ENCODE assay signal across 16 cellular contexts in genomic region chr13:95248953-95249352, GRCh38. TPM values are rescaled to one million over a fixed set of nuclear protein-coding genes. Genes with fewer than 3 reads are reported as not detected.
A peak's percentile ranks its signal among the peaks of the same experiment; 100 is the strongest.
DNase-seq lines count a peak whose midpoint lies in the region; ATAC-seq, FAIRE-seq and TF ChIP-seq lines count a peak whose summit lies in the region.
"Had no signal": no experiment of that assay in that cellular context is flagged by ENCODE, and none has a peak within 500 bp of the region (broad histone marks: within the 10 kb centered on the region; RNA-seq: fewer than 3 reads in every experiment).

No MANE protein-coding gene starts in this region.

- H3K9ac ChIP-seq in K562 (ENCODE audit: insufficient read depth in 1 of 2, low read depth in 2 of 2, low read length in 2 of 2) = no peak overlapping the region

- BruUV-seq in Panc1 (replicated peaks; lab: Mats Ljungman, UMichigan) = no TSS peak
- no TSS peak for BruUV-seq in K562 (replicated peaks; lab: Mats Ljungman, UMichigan)

- no peak overlapping the region for H2AFZ ChIP-seq in K562 (ENCODE audit: low read depth, low read length)
- H2AFZ ChIP-seq: GM23338 had no signal

- H3K79me2 ChIP-seq in K562 (ENCODE audit: control insufficient read depth, insufficient read depth, low read length) = peaks cover 49% of the 10 kb centered on the region

- intact Hi-C loops in Panc1 (cut with micrococcal nuclease; ENCODE audit: unreplicated experiment) (no loop called here), K562 (cut with micrococcal nuclease) (no loop called here)

- H3K36me3 ChIP-seq in Panc1 (ENCODE audit: control insufficient read depth, insufficient read depth, low read length) = peaks cover 3% of the 10 kb centered on the region
- peaks cover 29% of the 10 kb centered on the region; the same call in 2 of the 3 replicates for H3K36me3 ChIP-seq in K562 (ENCODE audit: control insufficient read depth, insufficient read depth, low read length)
- H3K36me3 ChIP-seq in tibial nerve = no peaks in the 10 kb centered on the region

- H3K27ac ChIP-seq in Panc1 (ENCODE audit: low read length) (peak overlapping the region; percentile 54), K562 (ENCODE audit: extremely low read depth, low read depth, low read length) (no peak overlapping the region), tibial nerve (no peak overlapping the region)

- H4K20me1 ChIP-seq in K562 (replicated peaks; ENCODE audit: control insufficient read depth, insufficient read depth, low read length) = no peaks in the 10 kb centered on the region

- H3K9me1 ChIP-seq in K562 (ENCODE audit: control insufficient read depth, insufficient read depth, low read length) = no peaks in the 10 kb centered on the region

- FAIRE-seq in GM19239 (lab: Jason Lieb, UNC) (peak; percentile 49), K562 (lab: Jason Lieb, UNC) (no peak)
- FAIRE-seq: G401.6 had no signal

- POLR2A ChIA-PET in Panc1 (lab: Charles Lee) = no interaction called here
- POLR2A ChIA-PET in K562 (lab: Yijun Ruan, JAX) = interaction anchor here (0.7 kb wide), 1 partner anchor 9 kb away, joined by 5 read pairs; no protein-coding TSS in a partner anchor

- ATAC-seq in Panc1 = no peak
- ATAC-seq in K562 = peak; percentile 36; the same call in 2 of the 3 replicates
- no peak for ATAC-seq in HG02981 (IDR thresholded peaks at IDR 0.05; ENCODE audit: unreplicated experiment)
- ATAC-seq: GM23338 had no signal

- DNase-seq in GM19239 (ENCODE audit: insufficient read length, low spot score) (no peak), Panc1 (ENCODE audit: low read depth, low spot score) (no peak), K562 (ENCODE audit: extremely low read depth in 1 of 4, low spot score in 3 of 4) (no peak), tibial nerve (ENCODE audit: low spot score in 2 of 2) (no peak), GM13976 (ENCODE audit: low spot score) (no peak)
- DNase-seq: C1 segment of cervical spinal cord; Calu3; CD4-positive, alpha-beta memory T cell; COR-L47; DMS153; DND-41; H9; HFFc6 had no signal

- in situ Hi-C loops in Panc1 (cut with HindIII; ENCODE audit: low pct_unique_long_range_greater_than_20kb, low sequenced_read_pairs) (no loop called here), K562 (cut with MboI) (no loop called here), GM13976 (cut with MboI; ENCODE audit: low sequenced_read_pairs, unreplicated experiment) (no loop called here)

- H3K27me3 ChIP-seq in Panc1 (ENCODE audit: control insufficient read depth, insufficient read depth, low read length) (no peaks in the 10 kb centered on the region), K562 (ENCODE audit: control insufficient read depth in 2 of 2, insufficient read depth in 2 of 2, low read length in 2 of 2) (no peaks in the 10 kb centered on the region), tibial nerve (no peaks in the 10 kb centered on the region)

- no peaks in the 10 kb centered on the region for H3K9me3 ChIP-seq in Panc1 (ENCODE audit: control insufficient read depth, insufficient read depth, low read depth, low read length)
- no peaks in the 10 kb centered on the region for H3K9me3 ChIP-seq in K562 (replicated peaks; ENCODE audit: control insufficient read depth, insufficient read depth, low read depth, low read length)
- H3K9me3 ChIP-seq in tibial nerve = no peaks in the 10 kb centered on the region

- no peak overlapping the region for H3K4me3 ChIP-seq in Panc1 (ENCODE audit: low read depth in 2 of 2, low read length in 2 of 2)
- H3K4me3 ChIP-seq in K562 = no peak overlapping the region
- no peak overlapping the region for H3K4me3 ChIP-seq in tibial nerve
- H3K4me3 ChIP-seq: GM23338 had no signal

- TF ChIP-seq RAD21 in K562 (CRISPR knock-in tag; conservative IDR thresholded peaks at IDR 0.05 in 1 of 2, IDR thresholded peaks at IDR 0.05 in 1 of 2) = no peak

- TF ChIP-seq CTCF in Panc1 (IDR thresholded peaks at IDR 0.05) (no peak), K562 (IDR thresholded peaks at IDR 0.05 in 2 of 3, conservative IDR thresholded peaks at IDR 0.05 in 1 of 3; ENCODE audit: insufficient read depth in 2 of 3, low read depth in 1 of 3, low read length in 3 of 3) (no peak), tibial nerve (IDR thresholded peaks at IDR 0.05) (no peak), GM13976 (IDR thresholded peaks at IDR 0.05; ENCODE audit: borderline replicate concordance, control extremely low read depth, extremely low read depth, insufficient read depth, missing control alignments) (no peak)

- 81% methylated on average over 2 of the region's 2 CpGs for WGBS in K562 (ENCODE audit: insufficient coverage, low coverage, missing lambda C conversion rate)
- 68 to 89% methylated on average over 2 of the region's 2 CpGs for WGBS in tibial nerve, 2 donors

- CTCF ChIA-PET in Panc1 (lab: Charles Lee) = no interaction called here
- CTCF ChIA-PET in K562 (lab: Yijun Ruan, JAX; ENCODE audit: low intra/inter-chr PET ratio) = no interaction called here

- TF ChIP-seq EP300 in K562 (IDR thresholded peaks at IDR 0.05; ENCODE audit: low read length) (no peak), tibial nerve (IDR thresholded peaks at IDR 0.05) (no peak)

- TF ChIP-seq POLR2A in K562 (conservative IDR thresholded peaks at IDR 0.05) = no peak
- no peak for TF ChIP-seq POLR2A in tibial nerve (IDR thresholded peaks at IDR 0.05)

- H3K4me2 ChIP-seq in K562 (ENCODE audit: insufficient read depth, low read length) = no peak overlapping the region
- H3K4me2 ChIP-seq: GM23338 had no signal

- H3K4me1 ChIP-seq in Panc1 (ENCODE audit: control insufficient read depth, insufficient read depth, low read length) (peaks cover 19% of the 10 kb centered on the region), K562 (replicated peaks in 1 of 2; ENCODE audit: control insufficient read depth in 2 of 2, insufficient read depth in 2 of 2, low read length in 2 of 2) (peaks cover 13 to 23% of the 10 kb centered on the region in 2 experiments), tibial nerve (no peaks in the 10 kb centered on the region)

TF ChIP-seq in K562, 482 proteins besides CTCF, POLR2A, EP300 and RAD21:
- TF ChIP-seq EP400 (IDR thresholded peaks at IDR 0.05) = no peak
- TF ChIP-seq TEAD2 (tag; IDR thresholded peaks at IDR 0.05) = no peak
- TF ChIP-seq RBM34 (IDR thresholded peaks at IDR 0.05; ENCODE audit: borderline replicate concordance, insufficient read depth, low read length) = no peak
- no peak for TF ChIP-seq SREBF1 (IDR thresholded peaks at IDR 0.05; ENCODE audit: borderline replicate concordance, low read depth, low read length)
- no peak for TF ChIP-seq ZNF280A (IDR thresholded peaks at IDR 0.05; ENCODE audit: low read depth, partially characterized antibody)
- TF ChIP-seq ZSCAN29 (IDR thresholded peaks at IDR 0.05) = no peak
- TF ChIP-seq HMBOX1 (IDR thresholded peaks at IDR 0.05) = no peak

RNA-seq across cellular contexts. Expression of gene ABCC4, which starts 52.3 kb away (rescaled TPM):
- 69.3 TPM for total RNA-seq in Panc1 (2021; ENCODE audit: unreplicated experiment)
- polyA plus RNA-seq in Panc1 (2012; ENCODE audit: insufficient read length) = 36.3 TPM
- total RNA-seq in K562 (2011; cell fraction: chromatin; rRNA removed; ENCODE audit: low replicate concordance) = 171 and 231 TPM in 2 replicates
- 78.9 and 97.5 TPM in 2 replicates for total RNA-seq in K562 (2011; cell fraction: nucleolus; rRNA removed)
- 124 and 134 TPM in 2 replicates for total RNA-seq in K562 (2011; cell fraction: nucleoplasm; rRNA removed)
- 21.7 and 25.7 TPM in 2 replicates for total RNA-seq in K562 (2014; rRNA removed)
- total RNA-seq in K562 (2014; rRNA removed; fragmentation: Illumina TruSeq; extraction: Trizol) = 37.2 and 42.3 TPM in 2 replicates
- total RNA-seq in K562 (2015; rRNA removed; fragmentation: Illumina TruSeq; extraction: Trizol) = 22.8 and 25.4 TPM in 2 replicates
- total RNA-seq in K562 (2021) = 35.8 and 37.3 TPM in 2 replicates
- polyA plus RNA-seq in K562 (2011; rRNA removed) = 34.4 and 46.1 TPM in 2 replicates
- polyA plus RNA-seq in K562 (2011; cell fraction: cytosol; rRNA removed) = 14.7 and 26.7 TPM in 2 replicates
- polyA plus RNA-seq in K562 (2011; cell fraction: nucleus; rRNA removed) = 20.7 and 26.2 TPM in 2 replicates
- 16.4 and 18.6 TPM in 2 replicates for polyA plus RNA-seq in K562 (2012)
- 24.3 and 26.9 TPM in 2 replicates for polyA plus RNA-seq in K562 (2014; fragmentation: Illumina TruSeq; extraction: Trizol)
- 10 to 100 TPM in 1 of 2 experiments, 1 to 10 TPM in 1; 9.4 to 10.5 TPM for polyA plus RNA-seq in K562 (2014; fragmentation: Nextera tagmentation; extraction: Ambion mirVana)
- polyA plus RNA-seq in K562 (2014; rRNA removed) = 16.7 and 19.5 TPM in 2 replicates
- polyA minus RNA-seq in K562 (2011; rRNA and poly(A)+ RNA removed) = 125 and 134 TPM in 2 replicates
- 43.1 and 44.1 TPM in 2 replicates for polyA minus RNA-seq in K562 (2011; cell fraction: cytosol; rRNA and poly(A)+ RNA removed)
- polyA minus RNA-seq in K562 (2011; cell fraction: nucleus; rRNA and poly(A)+ RNA removed) = 48.1 and 77.4 TPM in 2 replicates
- 10 to 100 TPM in 2 of 4 donors, 1 to 10 TPM in 2; 5.7 to 20.1 (median 9.3) TPM for total RNA-seq in tibial nerve
